17 cellular contexts compared by ENCODE assay signal in the genomic region with DNA sequence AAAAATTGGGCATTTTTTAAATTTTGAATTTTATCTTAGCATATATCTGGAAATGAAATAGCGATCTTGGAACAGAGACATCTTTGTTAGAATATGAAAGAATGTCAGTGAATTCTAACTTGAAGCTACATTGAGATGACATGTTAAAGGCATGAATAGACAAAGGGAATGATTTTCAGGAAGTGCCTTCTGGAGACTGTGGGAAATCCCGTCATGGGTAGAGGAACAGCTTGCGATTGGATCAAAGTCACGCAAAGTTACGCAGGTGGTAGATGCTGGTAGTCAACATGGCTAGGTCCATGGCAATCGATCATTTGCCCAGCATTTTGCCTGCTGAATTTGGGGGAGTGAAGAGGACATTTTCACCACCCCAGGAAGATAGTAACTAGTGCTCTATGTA. TPM values are rescaled to one million over a fixed set of nuclear protein-coding genes. Genes with fewer than 3 reads are reported as not detected.
DNase-seq lines count a peak whose midpoint lies in the region; ATAC-seq, FAIRE-seq and TF ChIP-seq lines count a peak whose summit lies in the region.
"Had no signal": no experiment of that assay in that cellular context is flagged by ENCODE, and none has a peak within 500 bp of the region (broad histone marks: within the 10 kb centered on the region; RNA-seq: fewer than 3 reads in every experiment).

No MANE protein-coding gene starts in this region.

- H3K27me3 Mint-ChIP-seq in brain: no peaks in the 10 kb centered on the region
- no peaks in the 10 kb centered on the region for H3K27me3 Mint-ChIP-seq in stimulated activated memory B cell treated with anti-CD40 and anti-IgM and Interleukin-4, amounts not matched to agents 10 μg/mL and 1 μg/mL and 100 μg/mL, for 72 hours
- H3K27me3 Mint-ChIP-seq in activated T-helper 17 cell treated with anti-CD3 and anti-CD28 coated beads, Interleukin-2, amount 50 U/mL, for 72 hours: no peaks in the 10 kb centered on the region
- H3K27me3 Mint-ChIP-seq: activated naive CD4-positive, alpha-beta T cell treated with anti-CD3 and anti-CD28 coated beads, Interleukin-2, amount 50 U/mL, for 24 hours; natural killer cell treated with Interleukin-12 subunit alpha and Interleukin-12 subunit beta and Interleukin-15 and Interleukin-18, amount 100 ng/mL, for 72 hours; stimulated activated naive CD8-positive, alpha-beta T cell treated with anti-CD3 and anti-CD28 coated beads, Interleukin-15, Interleukin-2, amounts not matched to agents 100 ng/mL and 50 ng/mL, for 24 hours had no signal

- peak; percentile 71 for FAIRE-seq in GM12891 (lab: Jason Lieb, UNC)
- FAIRE-seq in pancreas (lab: Jason Lieb, UNC): no peak

- no peaks in the 10 kb centered on the region for H3K9me3 ChIP-seq in pancreas

- peaks cover 0 to 2% (median 0%) of the 10 kb centered on the region in 5 experiments for H3K9me3 Mint-ChIP-seq in brain
- H3K9me3 Mint-ChIP-seq in stimulated activated memory B cell treated with anti-CD40 and anti-IgM and Interleukin-4, amounts not matched to agents 10 μg/mL and 1 μg/mL and 100 μg/mL, for 72 hours: no peaks in the 10 kb centered on the region
- H3K9me3 Mint-ChIP-seq in activated T-helper 17 cell treated with anti-CD3 and anti-CD28 coated beads, Interleukin-2, amount 50 U/mL, for 72 hours: no peaks in the 10 kb centered on the region
- H3K9me3 Mint-ChIP-seq: activated naive CD4-positive, alpha-beta T cell treated with anti-CD3 and anti-CD28 coated beads, Interleukin-2, amount 50 U/mL, for 24 hours; natural killer cell treated with Interleukin-12 subunit alpha and Interleukin-12 subunit beta and Interleukin-15 and Interleukin-18, amount 100 ng/mL, for 72 hours had no signal

- no peak for TF ChIP-seq POLR2A in GM12891 (IDR thresholded peaks at IDR 0.05; ENCODE audit: low read depth, low read length)

- H3K4me1 ChIP-seq in pancreas: peaks cover 5 to 35% (median 16%) of the 10 kb centered on the region in 3 donors

- H3K27ac Mint-ChIP-seq in brain: peak overlapping the region in 4 of 5 experiments; percentile 23 to 90 (median 34)
- peak overlapping the region; percentile 69 for H3K27ac Mint-ChIP-seq in stimulated activated memory B cell treated with anti-CD40 and anti-IgM and Interleukin-4, amounts not matched to agents 10 μg/mL and 1 μg/mL and 100 μg/mL, for 72 hours
- H3K27ac Mint-ChIP-seq in activated T-helper 17 cell treated with anti-CD3 and anti-CD28 coated beads, Interleukin-2, amount 50 U/mL, for 72 hours: no peak overlapping the region
- H3K27ac Mint-ChIP-seq: activated naive CD4-positive, alpha-beta T cell treated with anti-CD3 and anti-CD28 coated beads, Interleukin-2, amount 50 U/mL, for 24 hours had no signal

- peaks cover 68% of the 10 kb centered on the region for H3K4me1 Mint-ChIP-seq in brain
- H3K4me1 Mint-ChIP-seq in stimulated activated memory B cell treated with anti-CD40 and anti-IgM and Interleukin-4, amounts not matched to agents 10 μg/mL and 1 μg/mL and 100 μg/mL, for 72 hours: peaks cover 83% of the 10 kb centered on the region
- H3K4me1 Mint-ChIP-seq in activated T-helper 17 cell treated with anti-CD3 and anti-CD28 coated beads, Interleukin-2, amount 50 U/mL, for 72 hours: peaks cover 36% of the 10 kb centered on the region

- no peak overlapping the region for H3K27ac ChIP-seq in pancreas
- H3K27ac ChIP-seq: cardiac muscle cell, WERI-Rb-1 had no signal

- no peak for ATAC-seq in stimulated activated memory B cell treated with anti-CD40 and anti-IgM and Interleukin-4, amounts not matched to agents 10 μg/mL and 1 μg/mL and 100 μg/mL, for 72 hours
- no peak for ATAC-seq in activated T-helper 17 cell treated with anti-CD3 and anti-CD28 coated beads, Interleukin-2, amount 50 U/mL, for 72 hours (replicated peaks)
- ATAC-seq in pancreas: no peak
- ATAC-seq: HCT116; natural killer cell treated with Interleukin-12 subunit alpha and Interleukin-12 subunit beta and Interleukin-15 and Interleukin-18, amount 100 ng/mL, for 72 hours had no signal

- 93% methylated on average over 6 of the region's 6 CpGs for WGBS in pancreas, 2 donors

- H3K36me3 ChIP-seq in pancreas: no peaks in the 10 kb centered on the region
- H3K36me3 ChIP-seq: cardiac muscle cell had no signal

- H3K27me3 ChIP-seq in pancreas: no peaks in the 10 kb centered on the region
- H3K27me3 ChIP-seq: cardiac muscle cell had no signal

- no peak overlapping the region for H3K4me3 ChIP-seq in pancreas
- H3K4me3 ChIP-seq: cardiac muscle cell had no signal

- H3K36me3 Mint-ChIP-seq in brain: peaks cover 12% of the 10 kb centered on the region
- H3K36me3 Mint-ChIP-seq in stimulated activated memory B cell treated with anti-CD40 and anti-IgM and Interleukin-4, amounts not matched to agents 10 μg/mL and 1 μg/mL and 100 μg/mL, for 72 hours: no peaks in the 10 kb centered on the region
- H3K36me3 Mint-ChIP-seq in activated T-helper 17 cell treated with anti-CD3 and anti-CD28 coated beads, Interleukin-2, amount 50 U/mL, for 72 hours (ENCODE audit: low read depth): no peaks in the 10 kb centered on the region
- H3K36me3 Mint-ChIP-seq: natural killer cell treated with Interleukin-12 subunit alpha and Interleukin-12 subunit beta and Interleukin-15 and Interleukin-18, amount 100 ng/mL, for 72 hours had no signal

- H3K4me3 Mint-ChIP-seq in brain: peak overlapping the region in 2 of 5 experiments; percentile 4 to 7
- H3K4me3 Mint-ChIP-seq in stimulated activated memory B cell treated with anti-CD40 and anti-IgM and Interleukin-4, amounts not matched to agents 10 μg/mL and 1 μg/mL and 100 μg/mL, for 72 hours: no peak overlapping the region
- H3K4me3 Mint-ChIP-seq in activated T-helper 17 cell treated with anti-CD3 and anti-CD28 coated beads, Interleukin-2, amount 50 U/mL, for 72 hours: no peak overlapping the region
- H3K4me3 Mint-ChIP-seq: activated naive CD4-positive, alpha-beta T cell treated with anti-CD3 and anti-CD28 coated beads, Interleukin-2, amount 50 U/mL, for 24 hours; natural killer cell treated with Interleukin-12 subunit alpha and Interleukin-12 subunit beta and Interleukin-15 and Interleukin-18, amount 100 ng/mL, for 72 hours; stimulated activated naive CD8-positive, alpha-beta T cell treated with anti-CD3 and anti-CD28 coated beads, Interleukin-15, Interleukin-2, amounts not matched to agents 100 ng/mL and 50 ng/mL, for 24 hours had no signal

- no peak for TF ChIP-seq CTCF in brain (conservative IDR thresholded peaks at IDR 0.05)
- no peak for TF ChIP-seq CTCF in pancreas (IDR thresholded peaks at IDR 0.05)

- DNase-seq in GM12891 (ENCODE audit: insufficient read length, low spot score) (no peak), medulla oblongata (ENCODE audit: extremely low spot score) (peak; percentile 45), pancreas (no peak), HT-29 (ENCODE audit: low spot score) (no peak), occipital lobe (lab: John Stamatoyannopoulos, UW) (no peak)
- DNase-seq: head of caudate nucleus, NCI-H1105 treated with DMSO at 0.1 percent for 48 hours, NCI-H345, WERI-Rb-1 had no signal

- intact Hi-C loops in pancreas (cut with DNase I): no loop called here

TF ChIP-seq in GM12891, 5 proteins besides CTCF, POLR2A, EP300 and RAD21:
- TF ChIP-seq SPI1 (IDR thresholded peaks at IDR 0.05; ENCODE audit: low read depth, low read length): peak; percentile 33; the same call in 1 of the 2 replicates
- no peak for TF ChIP-seq TAF1 (IDR thresholded peaks at IDR 0.05; ENCODE audit: low read depth, low read length)
TF ChIP-seq in GM12891: peak in this region for 1.

RNA-seq across cellular contexts. Expression of a gene that starts 43.5 kb away (rescaled TPM):
- polyA plus RNA-seq in GM12891 (2012; ENCODE audit: low read depth, missing spikeins): 19.9 TPM
- 2.8 TPM for polyA plus RNA-seq in brain (ENCODE audit: insufficient read depth, low read depth, low replicate concordance)
- total RNA-seq in activated T-helper 17 cell treated with anti-CD3 and anti-CD28 coated beads, Interleukin-2, amount 50 U/mL, for 72 hours: 10 to 100 TPM; 14.7 to 15.3 TPM
- total RNA-seq in pancreas: 10 to 100 TPM in 1 of 6 donors, 1 to 10 TPM in 5; 3.0 to 10.5 (median 4.2) TPM
- 1 to 10 TPM; 2.0 to 3.4 TPM for polyA plus RNA-seq in pancreas
- total RNA-seq in HT-29 (2014; rRNA removed; shearing (Covaris generic)): 12.7 and 13.5 TPM in 2 replicates
- total RNA-seq in occipital lobe: 21.4 TPM
